Comparison of ENCODE assay signal across 8 cellular contexts in genomic region chr20:2468581-2469407, GRCh38. TPM values are rescaled to one million over a fixed set of nuclear protein-coding genes. Genes with fewer than 3 reads are reported as not detected.
DNase-seq lines count a peak whose midpoint lies in the region; ATAC-seq, FAIRE-seq and TF ChIP-seq lines count a peak whose summit lies in the region.

No MANE protein-coding gene starts in this region.

- intact Hi-C loops in gastrocnemius medialis (cut with DNase I; ENCODE audit: low total_unique reads) (no loop called here), sciatic nerve (cut with DNase I) (no loop called here)

- H3K27ac ChIP-seq in gastrocnemius medialis = peak overlapping the region in 1 of 4 donors; percentile 95

- FAIRE-seq in GM12891 (lab: Jason Lieb, UNC) = peak; percentile 48

- H3K4me3 ChIP-seq in epithelial cell of proximal tubule (ENCODE audit: low read depth, low read length) (peak overlapping the region; percentile 79), gastrocnemius medialis (peak overlapping the region in 2 of 4 donors; percentile 82 to 95)

- H3K36me3 ChIP-seq in gastrocnemius medialis = peaks cover 4 to 39% of the 10 kb centered on the region in 2 donors

- TF ChIP-seq CTCF in epithelial cell of proximal tubule (conservative IDR thresholded peaks at IDR 0.05; ENCODE audit: low read depth, low read length) (no peak), progenitor cell of endocrine pancreas (IDR thresholded peaks at IDR 0.05; ENCODE audit: unreplicated experiment) (no peak), gastrocnemius medialis (IDR thresholded peaks at IDR 0.05 in 4 of 5, conservative IDR thresholded peaks at IDR 0.05 in 1 of 5) (no peak)

- H3K27me3 Mint-ChIP-seq in progenitor cell of endocrine pancreas = no peaks in the 10 kb centered on the region

- peaks cover 17% of the 10 kb centered on the region for H3K36me3 Mint-ChIP-seq in progenitor cell of endocrine pancreas (ENCODE audit: insufficient read depth)

- in situ Hi-C loops in gastrocnemius medialis (cut with MboI; ENCODE audit: low sequenced_read_pairs in 4 of 4) = loop anchor here in 1 of 4 donors (25.0 kb wide), 1 partner anchor 1356 kb away; the partner anchor contains the start of gene PSMF1

- DNase-seq in GM12891 (ENCODE audit: insufficient read length, low spot score) (no peak), RPMI7951 (ENCODE audit: low read depth) (peak; percentile 26), epithelial cell of proximal tubule (ENCODE audit: low read depth) (no peak), progenitor cell of endocrine pancreas (ENCODE audit: low spot score, unreplicated experiment) (no peak), gastrocnemius medialis (no peak), sciatic nerve (ENCODE audit: low spot score) (no peak), GDM1 (lab: John Stamatoyannopoulos, UW) (no peak)
- DNase-seq in activated CD4-positive, CD25-positive, alpha-beta regulatory T cell treated with anti-CD3 and anti-CD28 coated beads, Interleukin-2, amount 50 U/mL, for 72 hours = no peak

- ATAC-seq in gastrocnemius medialis (no peak), sciatic nerve (no peak)

- no peaks in the 10 kb centered on the region for H3K9me3 ChIP-seq in gastrocnemius medialis

- H3K4me3 Mint-ChIP-seq in progenitor cell of endocrine pancreas (ENCODE audit: low read depth) = peak overlapping the region; percentile 100

- peaks cover 12 to 15% of the 10 kb centered on the region in 2 donors for H3K4me1 ChIP-seq in gastrocnemius medialis

- H3K4me1 Mint-ChIP-seq in progenitor cell of endocrine pancreas (ENCODE audit: low read depth) = peaks cover 18% of the 10 kb centered on the region

- H3K9me3 Mint-ChIP-seq in progenitor cell of endocrine pancreas (ENCODE audit: low read depth) = no peaks in the 10 kb centered on the region

- H3K27ac Mint-ChIP-seq in progenitor cell of endocrine pancreas = peak overlapping the region; percentile 41

- no peaks in the 10 kb centered on the region for H3K27me3 ChIP-seq in gastrocnemius medialis

- no peak for TF ChIP-seq POLR2A in GM12891 (IDR thresholded peaks at IDR 0.05; ENCODE audit: low read depth, low read length)
- TF ChIP-seq POLR2A in gastrocnemius medialis (IDR thresholded peaks at IDR 0.05) = no peak

TF ChIP-seq in GM12891, 5 proteins besides CTCF, POLR2A, EP300 and RAD21:
- TF ChIP-seq POU2F2 (IDR thresholded peaks at IDR 0.05; ENCODE audit: low read depth, low read length) = no peak
- TF ChIP-seq POLR2AphosphoS5 (IDR thresholded peaks at IDR 0.05; ENCODE audit: low read depth, low read length) = peak; percentile 31; the same call in 1 of the 2 replicates
- no peak for TF ChIP-seq SPI1 (IDR thresholded peaks at IDR 0.05; ENCODE audit: low read depth, low read length)
- no peak for TF ChIP-seq TAF1 (IDR thresholded peaks at IDR 0.05; ENCODE audit: low read depth, low read length)
- no peak for TF ChIP-seq PAX5 (IDR thresholded peaks at IDR 0.05; ENCODE audit: insufficient read depth, low read length, severe bottlenecking)

RNA-seq across cellular contexts. Expression of gene SNRPB, which starts 1.8 kb away (rescaled TPM):
- 243 TPM for polyA plus RNA-seq in GM12891 (2012; ENCODE audit: low read depth, missing spikeins)
- total RNA-seq in RPMI7951 (2014; rRNA removed; shearing (Covaris generic)) = 821 and 1,182 TPM in 2 replicates
- total RNA-seq in epithelial cell of proximal tubule (541 and 1,065 TPM in 2 replicates), progenitor cell of endocrine pancreas (169 and 180 TPM in 2 replicates), gastrocnemius medialis (100 to 1,000 TPM; 131 to 209 (median 190) TPM), sciatic nerve (64.3 TPM)

RNA-seq across cellular contexts. Expression of gene ZNF343, which starts 39.9 kb away (rescaled TPM):
- 3.5 TPM for polyA plus RNA-seq in GM12891 (2012; ENCODE audit: low read depth, missing spikeins)
- total RNA-seq in RPMI7951 (2014; rRNA removed; shearing (Covaris generic)) = 15.6 and 22.8 TPM in 2 replicates
- total RNA-seq in epithelial cell of proximal tubule (4.1 and 6.9 TPM in 2 replicates), progenitor cell of endocrine pancreas (13.1 and 14.4 TPM in 2 replicates), gastrocnemius medialis (10 to 100 TPM in 3 of 4 donors, 1 to 10 TPM in 1; 6.1 to 14.3 (median 12.7) TPM), sciatic nerve (16.3 TPM)
